ENCODE assay signal across 8 cellular contexts in genomic region chr5:177134653-177135225, GRCh38. TPM values are rescaled to one million over a fixed set of nuclear protein-coding genes. Genes with fewer than 3 reads are reported as not detected.
DNase-seq lines count a peak whose midpoint lies in the region; ATAC-seq, FAIRE-seq and TF ChIP-seq lines count a peak whose summit lies in the region.

No MANE protein-coding gene starts in this region.

- peak overlapping the region; percentile 92 for H3K4me2 ChIP-seq in A549

- peaks cover 24% of the 10 kb centered on the region for H3K36me3 Mint-ChIP-seq in HFFc6 (ENCODE audit: low read depth)

- no peak for FAIRE-seq in A549 (lab: Jason Lieb, UNC)

- intact Hi-C loops in adrenal gland (cut with DNase I) (loop anchor here in 1 of 2 donors (10.0 kb wide), 1 partner anchor 170 kb away; the partner anchor contains the start of genes PRELID1 and RAB24), lower lobe of right lung (cut with DNase I) (no loop called here), uterus (cut with DNase I; ENCODE audit: low total_unique reads) (no loop called here), left colon (cut with DNase I, micrococcal nuclease) (no loop called here)

- H3K27ac Mint-ChIP-seq in HFFc6 = peak overlapping the region; percentile 86

- H3K4me3 ChIP-seq in A549 (peak overlapping the region; percentile 80), adrenal gland (peak overlapping the region in 2 of 4 donors; percentile 60 to 73), lower lobe of right lung (peak overlapping the region; percentile 80), uterus (peak overlapping the region; percentile 63 to 64)

- H3K9me3 ChIP-seq in A549 = no peaks in the 10 kb centered on the region
- H3K9me3 ChIP-seq in adrenal gland (replicated peaks in 1 of 3) = no peaks in the 10 kb centered on the region
- H3K9me3 ChIP-seq in lower lobe of right lung = no peaks in the 10 kb centered on the region
- no peaks in the 10 kb centered on the region for H3K9me3 ChIP-seq in uterus

- no peaks in the 10 kb centered on the region; the same call in 1 of the 2 replicates for H3K27me3 Mint-ChIP-seq in HFFc6 (ENCODE audit: insufficient read depth)

- POLR2A ChIA-PET in A549 (lab: Yijun Ruan, JAX) = interaction anchor here (0.5 to 1.3 kb wide), 3 partner anchors 19 to 170 kb away, joined by 3 to 5 read pairs (median 3); no protein-coding TSS in a partner anchor

- H3K4me1 ChIP-seq in A549 (peaks cover 31% of the 10 kb centered on the region), adrenal gland (replicated peaks in 1 of 2) (peaks cover 33 to 57% of the 10 kb centered on the region in 2 donors), lower lobe of right lung (peaks cover 50% of the 10 kb centered on the region), uterus (peaks cover 16 to 22% of the 10 kb centered on the region in 2 donors)

- peak overlapping the region; percentile 90 for H3K4me3 Mint-ChIP-seq in HFFc6

- TF ChIP-seq POLR2A in A549 (IDR thresholded peaks at IDR 0.05; ENCODE audit: low read length) (no peak), adrenal gland (IDR thresholded peaks at IDR 0.05) (no peak), uterus (IDR thresholded peaks at IDR 0.05) (no peak)

- CTCF ChIA-PET in A549 (lab: Yijun Ruan, JAX) = interaction anchor here (0.6 to 16.4 kb wide), 3 partner anchors 12 to 38 kb away, joined by 3 to 168 read pairs (median 3); no protein-coding TSS in a partner anchor

- TF ChIP-seq EP300 in A549 (IDR thresholded peaks at IDR 0.05) = no peak

- H3K27me3 ChIP-seq in adrenal gland = no peaks in the 10 kb centered on the region
- no peaks in the 10 kb centered on the region for H3K27me3 ChIP-seq in lower lobe of right lung (ENCODE audit: low read depth)
- no peaks in the 10 kb centered on the region for H3K27me3 ChIP-seq in uterus

- H3K9me3 Mint-ChIP-seq in HFFc6 = no peaks in the 10 kb centered on the region

- peak overlapping the region; percentile 94 to 96 for H3K27ac ChIP-seq in A549
- H3K27ac ChIP-seq in adrenal gland = peak overlapping the region; percentile 39 to 95 (median 89)
- peak overlapping the region; percentile 89 for H3K27ac ChIP-seq in lower lobe of right lung
- peak overlapping the region; percentile 92 to 99 for H3K27ac ChIP-seq in uterus

- DNase-seq in A549 (ENCODE audit: low read depth in 1 of 2, low spot score in 1 of 2) (no peak), HFFc6 (no peak), adrenal gland (peak in 2 of 7 donors; percentile 10 to 24), lower lobe of right lung (no peak), uterus (no peak), retina (no peak), NOMO-1 treated with DMSO at 0.1 percent for 48 hours (lab: John Stamatoyannopoulos, UW; ENCODE audit: unreplicated experiment) (no peak), left colon (no peak)

- ATAC-seq in A549 = peak in 1 of 2 experiments; percentile 4; a peak in 3 of 6 replicates
- no peak for ATAC-seq in lower lobe of right lung
- ATAC-seq in left colon = no peak

- peaks cover 56% of the 10 kb centered on the region for H3K4me1 Mint-ChIP-seq in HFFc6 (ENCODE audit: low read depth)

- TF ChIP-seq CTCF in A549 (IDR thresholded peaks at IDR 0.05) (no peak), HFFc6 (IDR thresholded peaks at IDR 0.05) (no peak), adrenal gland (IDR thresholded peaks at IDR 0.05) (no peak), lower lobe of right lung (IDR thresholded peaks at IDR 0.05) (no peak), uterus (IDR thresholded peaks at IDR 0.05) (no peak)

- H3K36me3 ChIP-seq in adrenal gland (replicated peaks in 1 of 2) (peaks cover 0 to 20% of the 10 kb centered on the region in 2 donors), lower lobe of right lung (peaks cover 43% of the 10 kb centered on the region), uterus (no peaks in the 10 kb centered on the region)

- TF ChIP-seq RAD21 in A549 (conservative IDR thresholded peaks at IDR 0.05 in 1 of 2, IDR thresholded peaks at IDR 0.05 in 1 of 2) = no peak

- WGBS in A549 (ENCODE audit: missing lambda C conversion rate) = 10% methylated on average over 10 of the region's 13 CpGs
- 11 to 18% (median 11%) methylated on average over 8 to 13 of the region's 13 CpGs for WGBS in adrenal gland, 4 donors

TF ChIP-seq in A549, 52 proteins besides CTCF, POLR2A, EP300 and RAD21:
- no peak for TF ChIP-seq GATA3 (IDR thresholded peaks at IDR 0.05; ENCODE audit: borderline replicate concordance)
- no peak for TF ChIP-seq EHF (CRISPR knock-in tag; IDR thresholded peaks at IDR 0.05)
- no peak for TF ChIP-seq CBX8 (IDR thresholded peaks at IDR 0.05)
- no peak for TF ChIP-seq BHLHE40 (IDR thresholded peaks at IDR 0.05; ENCODE audit: low read depth, low read length)
- no peak for TF ChIP-seq EHMT2 (IDR thresholded peaks at IDR 0.05; ENCODE audit: low read depth)
- no peak for TF ChIP-seq JUN (IDR thresholded peaks at IDR 0.05)
- 0 out of 3 replicates have a peak, but pooled peaks have one; percentile 1 for TF ChIP-seq BCL3 (IDR thresholded peaks at IDR 0.05)

RNA-seq across cellular contexts. Expression of gene NSD1, which starts 1.2 kb away (rescaled TPM):
- polyA plus RNA-seq in A549 (2011; rRNA removed) (35.5 and 38.2 TPM in 2 replicates), A549 (2017; fragmentation: RNase III; extraction: RNeasy Plus Mini Kit Qiagen cat#74134 plus additional on column Dnase treatment) (15.2 to 16.7 TPM (median 16.3 TPM) in 3 replicates), adrenal gland (10 to 100 TPM in 2 of 3 donors, 1 to 10 TPM in 1; 6.4 to 22.9 (median 10.2) TPM)
- polyA plus RNA-seq in A549 (2012; cell fraction: cytosol; rRNA removed) = 6.2 and 8.1 TPM in 2 replicates
- polyA plus RNA-seq in A549 (2012; cell fraction: nucleus; rRNA removed) = 8.4 and 9.5 TPM in 2 replicates
- polyA minus RNA-seq in A549 (2011; rRNA and poly(A)+ RNA removed) = 56.8 and 59.0 TPM in 2 replicates
- total RNA-seq in HFFc6 (2021; fragmentation: NEBNext Ultra II Directional; extraction: Animal tissue kit (Norgen Biotek cat#: 25700)) = 10 to 100 TPM; 42.6 to 56.4 (median 48.4) TPM
- total RNA-seq in adrenal gland (10 to 100 TPM; 21.3 to 64.8 (median 48.8) TPM), lower lobe of right lung (75.5 TPM), uterus (100 to 1,000 TPM in 2 of 4 donors, 10 to 100 TPM in 2; 24.1 to 132 (median 64.6) TPM), left colon (10 to 100 TPM; 55.6 to 65.8 TPM)

RNA-seq across cellular contexts. Expression of gene FGFR4, which starts 48.0 kb away (rescaled TPM):
- polyA plus RNA-seq in A549 (2011; rRNA removed) (31.8 and 34.7 TPM in 2 replicates), A549 (2017; fragmentation: RNase III; extraction: RNeasy Plus Mini Kit Qiagen cat#74134 plus additional on column Dnase treatment) (28.5 to 45.2 TPM (median 39.3 TPM) in 3 replicates), adrenal gland (10 to 100 TPM; 12.3 to 14.6 (median 12.5) TPM)
- 42.7 and 58.2 TPM in 2 replicates for polyA plus RNA-seq in A549 (2012; cell fraction: cytosol; rRNA removed)
- polyA plus RNA-seq in A549 (2012; cell fraction: nucleus; rRNA removed) = 140 and 196 TPM in 2 replicates
- 46.7 and 47.0 TPM in 2 replicates for polyA minus RNA-seq in A549 (2011; rRNA and poly(A)+ RNA removed)
- under 1 TPM in 5 of 6 experiments, not detected in 1; 0.14 to 0.53 (median 0.33) TPM for total RNA-seq in HFFc6 (2021; fragmentation: NEBNext Ultra II Directional; extraction: Animal tissue kit (Norgen Biotek cat#: 25700))
- total RNA-seq in adrenal gland (10 to 100 TPM; 16.3 to 89.5 (median 29.9) TPM), lower lobe of right lung (59.7 TPM), uterus (10 to 100 TPM in 1 of 4 donors, 1 to 10 TPM in 1, under 1 TPM in 2; under 0.01 to 18.8 (median 1.5) TPM), left colon (10 to 100 TPM; 43.3 to 56.1 TPM)
